Comparison of ENCODE assay signal across 2 cellular contexts in the genomic region with DNA sequence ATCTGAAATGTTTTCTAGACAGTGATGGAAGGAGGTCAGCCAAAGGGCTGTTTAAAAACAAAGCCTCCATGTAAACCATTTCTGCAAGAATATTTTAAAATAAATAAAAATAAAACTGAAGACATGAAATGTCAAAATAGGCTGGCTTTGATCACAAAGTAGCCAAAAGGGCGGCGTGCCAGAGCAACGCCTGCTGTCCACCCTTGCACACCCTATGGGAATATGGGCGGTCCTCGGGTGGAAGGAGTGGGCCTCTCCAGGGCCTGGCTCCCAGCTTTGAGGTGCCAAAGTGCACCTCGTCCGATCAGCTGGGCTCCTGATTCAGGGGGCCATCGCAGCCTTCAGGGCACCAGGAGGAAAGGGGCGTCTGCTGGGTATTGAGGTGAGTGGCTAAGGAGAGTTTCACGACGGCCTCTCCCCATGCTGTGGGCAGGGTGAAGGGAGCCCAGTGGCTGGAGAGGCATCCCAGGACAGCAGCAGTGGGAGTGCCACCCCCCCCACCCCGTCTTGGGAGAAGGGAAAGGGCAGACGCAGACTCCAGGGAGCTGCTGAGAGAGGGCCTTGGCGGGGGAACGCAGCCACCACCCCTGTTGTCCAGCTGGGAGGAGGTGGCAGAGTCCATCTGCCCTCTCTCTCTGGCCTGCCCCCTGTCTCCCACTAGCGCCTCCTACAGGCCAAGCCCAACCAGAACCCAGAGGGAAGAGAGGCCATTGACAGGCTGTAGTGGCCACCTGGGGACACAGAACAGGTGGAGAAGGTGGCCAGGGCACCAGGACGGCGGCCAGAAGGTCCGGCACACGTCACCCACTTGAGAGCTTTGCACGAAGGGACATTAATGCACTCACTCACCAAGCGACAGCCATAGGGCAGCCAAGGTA.
TF ChIP-seq lines count a peak whose summit lies in the region.

No MANE protein-coding gene starts in this region.

TF ChIP-seq in SK-N-SH, 30 proteins besides CTCF, POLR2A, EP300 and RAD21:
- TF ChIP-seq, protein P1, sequence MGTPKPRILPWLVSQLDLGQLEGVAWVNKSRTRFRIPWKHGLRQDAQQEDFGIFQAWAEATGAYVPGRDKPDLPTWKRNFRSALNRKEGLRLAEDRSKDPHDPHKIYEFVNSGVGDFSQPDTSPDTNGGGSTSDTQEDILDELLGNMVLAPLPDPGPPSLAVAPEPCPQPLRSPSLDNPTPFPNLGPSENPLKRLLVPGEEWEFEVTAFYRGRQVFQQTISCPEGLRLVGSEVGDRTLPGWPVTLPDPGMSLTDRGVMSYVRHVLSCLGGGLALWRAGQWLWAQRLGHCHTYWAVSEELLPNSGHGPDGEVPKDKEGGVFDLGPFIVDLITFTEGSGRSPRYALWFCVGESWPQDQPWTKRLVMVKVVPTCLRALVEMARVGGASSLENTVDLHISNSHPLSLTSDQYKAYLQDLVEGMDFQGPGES (IDR thresholded peaks at IDR 0.05; ENCODE audit: low read depth, low read length): no peak
- TF ChIP-seq, protein P2, sequence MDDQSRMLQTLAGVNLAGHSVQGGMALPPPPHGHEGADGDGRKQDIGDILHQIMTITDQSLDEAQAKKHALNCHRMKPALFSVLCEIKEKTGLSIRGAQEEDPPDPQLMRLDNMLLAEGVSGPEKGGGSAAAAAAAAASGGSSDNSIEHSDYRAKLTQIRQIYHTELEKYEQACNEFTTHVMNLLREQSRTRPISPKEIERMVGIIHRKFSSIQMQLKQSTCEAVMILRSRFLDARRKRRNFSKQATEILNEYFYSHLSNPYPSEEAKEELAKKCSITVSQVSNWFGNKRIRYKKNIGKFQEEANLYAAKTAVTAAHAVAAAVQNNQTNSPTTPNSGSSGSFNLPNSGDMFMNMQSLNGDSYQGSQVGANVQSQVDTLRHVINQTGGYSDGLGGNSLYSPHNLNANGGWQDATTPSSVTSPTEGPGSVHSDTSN (IDR thresholded peaks at IDR 0.05): no peak
- TF ChIP-seq TEAD4 (IDR thresholded peaks at IDR 0.05; ENCODE audit: borderline replicate concordance, insufficient read depth) (no peak), MXI1 (IDR thresholded peaks at IDR 0.05; ENCODE audit: low read depth, low read length) (no peak), FOXM1 (IDR thresholded peaks at IDR 0.05; ENCODE audit: low read depth) (no peak), NFIC (IDR thresholded peaks at IDR 0.05; ENCODE audit: borderline replicate concordance) (no peak), FOSL2 (IDR thresholded peaks at IDR 0.05; ENCODE audit: borderline replicate concordance, low read depth) (no peak), SMC3 (IDR thresholded peaks at IDR 0.05; ENCODE audit: low read depth, low read length) (no peak), TAF1 (IDR thresholded peaks at IDR 0.05; ENCODE audit: borderline replicate concordance, low read depth, low read length) (no peak), JUND (IDR thresholded peaks at IDR 0.05) (no peak), MEF2A (IDR thresholded peaks at IDR 0.05; ENCODE audit: borderline replicate concordance, low read depth) (no peak)

TF ChIP-seq in SK-N-SH treated with all-trans-retinoic acid at 6 μM for 48 hours, 23 proteins besides CTCF, POLR2A, EP300 and RAD21:
- TF ChIP-seq, protein P3, sequence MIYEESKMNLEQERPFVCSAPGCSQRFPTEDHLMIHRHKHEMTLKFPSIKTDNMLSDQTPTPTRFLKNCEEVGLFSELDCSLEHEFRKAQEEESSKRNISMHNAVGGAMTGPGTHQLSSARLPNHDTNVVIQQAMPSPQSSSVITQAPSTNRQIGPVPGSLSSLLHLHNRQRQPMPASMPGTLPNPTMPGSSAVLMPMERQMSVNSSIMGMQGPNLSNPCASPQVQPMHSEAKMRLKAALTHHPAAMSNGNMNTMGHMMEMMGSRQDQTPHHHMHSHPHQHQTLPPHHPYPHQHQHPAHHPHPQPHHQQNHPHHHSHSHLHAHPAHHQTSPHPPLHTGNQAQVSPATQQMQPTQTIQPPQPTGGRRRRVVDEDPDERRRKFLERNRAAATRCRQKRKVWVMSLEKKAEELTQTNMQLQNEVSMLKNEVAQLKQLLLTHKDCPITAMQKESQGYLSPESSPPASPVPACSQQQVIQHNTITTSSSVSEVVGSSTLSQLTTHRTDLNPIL (CRISPR knock-in tag; IDR thresholded peaks at IDR 0.05; ENCODE audit: low read depth): no peak
- TF ChIP-seq GLIS3 (CRISPR knock-in tag; IDR thresholded peaks at IDR 0.05): no peak
- no peak for TF ChIP-seq ESRRG (CRISPR knock-in tag; IDR thresholded peaks at IDR 0.05)
- no peak for TF ChIP-seq ZNF565 (CRISPR knock-in tag; conservative IDR thresholded peaks at IDR 0.05; ENCODE audit: low read depth)
- TF ChIP-seq, protein P4, sequence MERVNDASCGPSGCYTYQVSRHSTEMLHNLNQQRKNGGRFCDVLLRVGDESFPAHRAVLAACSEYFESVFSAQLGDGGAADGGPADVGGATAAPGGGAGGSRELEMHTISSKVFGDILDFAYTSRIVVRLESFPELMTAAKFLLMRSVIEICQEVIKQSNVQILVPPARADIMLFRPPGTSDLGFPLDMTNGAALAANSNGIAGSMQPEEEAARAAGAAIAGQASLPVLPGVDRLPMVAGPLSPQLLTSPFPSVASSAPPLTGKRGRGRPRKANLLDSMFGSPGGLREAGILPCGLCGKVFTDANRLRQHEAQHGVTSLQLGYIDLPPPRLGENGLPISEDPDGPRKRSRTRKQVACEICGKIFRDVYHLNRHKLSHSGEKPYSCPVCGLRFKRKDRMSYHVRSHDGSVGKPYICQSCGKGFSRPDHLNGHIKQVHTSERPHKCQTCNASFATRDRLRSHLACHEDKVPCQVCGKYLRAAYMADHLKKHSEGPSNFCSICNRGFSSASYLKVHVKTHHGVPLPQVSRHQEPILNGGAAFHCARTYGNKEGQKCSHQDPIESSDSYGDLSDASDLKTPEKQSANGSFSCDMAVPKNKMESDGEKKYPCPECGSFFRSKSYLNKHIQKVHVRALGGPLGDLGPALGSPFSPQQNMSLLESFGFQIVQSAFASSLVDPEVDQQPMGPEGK (CRISPR knock-in tag; IDR thresholded peaks at IDR 0.05; ENCODE audit: borderline replicate concordance): no peak
- TF ChIP-seq ZFP3 (CRISPR knock-in tag; IDR thresholded peaks at IDR 0.05): no peak
- no peak for TF ChIP-seq CSDC2 (CRISPR knock-in tag; IDR thresholded peaks at IDR 0.05)
- no peak for TF ChIP-seq PPARA (CRISPR knock-in tag; IDR thresholded peaks at IDR 0.05; ENCODE audit: borderline replicate concordance)
- no peak for TF ChIP-seq BACH2 (CRISPR knock-in tag; IDR thresholded peaks at IDR 0.05; ENCODE audit: borderline replicate concordance)
- TF ChIP-seq ARNTL (CRISPR knock-in tag; IDR thresholded peaks at IDR 0.05; ENCODE audit: borderline replicate concordance, low read depth): no peak
- TF ChIP-seq ZC3H10 (CRISPR knock-in tag; IDR thresholded peaks at IDR 0.05): no peak
- TF ChIP-seq, protein P5, sequence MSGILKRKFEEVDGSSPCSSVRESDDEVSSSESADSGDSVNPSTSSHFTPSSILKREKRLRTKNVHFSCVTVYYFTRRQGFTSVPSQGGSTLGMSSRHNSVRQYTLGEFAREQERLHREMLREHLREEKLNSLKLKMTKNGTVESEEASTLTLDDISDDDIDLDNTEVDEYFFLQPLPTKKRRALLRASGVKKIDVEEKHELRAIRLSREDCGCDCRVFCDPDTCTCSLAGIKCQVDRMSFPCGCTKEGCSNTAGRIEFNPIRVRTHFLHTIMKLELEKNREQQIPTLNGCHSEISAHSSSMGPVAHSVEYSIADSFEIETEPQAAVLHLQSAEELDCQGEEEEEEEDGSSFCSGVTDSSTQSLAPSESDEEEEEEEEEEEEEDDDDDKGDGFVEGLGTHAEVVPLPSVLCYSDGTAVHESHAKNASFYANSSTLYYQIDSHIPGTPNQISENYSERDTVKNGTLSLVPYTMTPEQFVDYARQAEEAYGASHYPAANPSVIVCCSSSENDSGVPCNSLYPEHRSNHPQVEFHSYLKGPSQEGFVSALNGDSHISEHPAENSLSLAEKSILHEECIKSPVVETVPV (CRISPR knock-in tag; IDR thresholded peaks at IDR 0.05): no peak
- TF ChIP-seq ISL1 (CRISPR knock-in tag; IDR thresholded peaks at IDR 0.05): no peak
- no peak for TF ChIP-seq ZFP30 (CRISPR knock-in tag; IDR thresholded peaks at IDR 0.05)
- no peak for TF ChIP-seq ZNF8 (CRISPR knock-in tag; IDR thresholded peaks at IDR 0.05)
- no peak for TF ChIP-seq ZNF70 (CRISPR knock-in tag; IDR thresholded peaks at IDR 0.05)
- TF ChIP-seq RARB (CRISPR knock-in tag; IDR thresholded peaks at IDR 0.05): no peak
- TF ChIP-seq TOX (CRISPR knock-in tag; IDR thresholded peaks at IDR 0.05; ENCODE audit: borderline replicate concordance): no peak
